8 cellular contexts compared by ENCODE assay signal in genomic region chr15:90716976-90717821, GRCh38. TPM values are rescaled to one million over a fixed set of nuclear protein-coding genes. Genes with fewer than 3 reads are reported as not detected.
A peak's percentile ranks its signal among the peaks of the same experiment; 100 is the strongest.
DNase-seq lines count a peak whose midpoint lies in the region; ATAC-seq and TF ChIP-seq lines count a peak whose summit lies in the region.

BLM (plus strand) TSS chr15:90717346; CDS start chr15:90747393, 30,047 bp downstream.

- no peaks in the 10 kb centered on the region for H3K9me3 ChIP-seq in DND-41 (ENCODE audit: insufficient read depth, low read length, severe bottlenecking)
- H3K9me3 ChIP-seq in Peyer's patch = no peaks in the 10 kb centered on the region
- H3K9me3 ChIP-seq in esophagus muscularis mucosa = no peaks in the 10 kb centered on the region
- no peaks in the 10 kb centered on the region for H3K9me3 ChIP-seq in muscle layer of duodenum (ENCODE audit: control insufficient read depth in 1 of 2, low read length in 2 of 2)

- peak; percentile 96 for DNase-seq in DND-41
- DNase-seq in Peyer's patch = peak; percentile 94 to 98 (median 97)
- DNase-seq in activated T-cell treated with anti-CD3 and anti-CD28 coated beads, Interleukin-2, amount 50 U/mL, for 48 hours = peak; percentile 95 to 96
- DNase-seq in esophagus muscularis mucosa (ENCODE audit: extremely low spot score) = peak; percentile 99
- peak; percentile 90 to 92 for DNase-seq in stimulated activated CD8-positive, alpha-beta memory T cell treated with anti-CD3 and anti-CD28 coated beads, Interleukin-7, amount 100 ng/mL, for 4 hours (ENCODE audit: low read depth in 2 of 2)

- no peak for TF ChIP-seq EP300 in esophagus muscularis mucosa (IDR thresholded peaks at IDR 0.05)

- H3K27me3 ChIP-seq in DND-41 (ENCODE audit: insufficient read depth, low read length, poor library complexity) (no peaks in the 10 kb centered on the region), KMS-11 (ENCODE audit: insufficient read depth, low read depth) (no peaks in the 10 kb centered on the region), Peyer's patch (no peaks in the 10 kb centered on the region), esophagus muscularis mucosa (no peaks in the 10 kb centered on the region), muscle layer of duodenum (ENCODE audit: low read depth, low read length) (no peaks in the 10 kb centered on the region)

- H2AFZ ChIP-seq in DND-41 (ENCODE audit: low read depth, low read length) (peak within 1 kb of the TSS; percentile 85), KMS-11 (ENCODE audit: low read depth) (peak within 1 kb of the TSS; percentile 64)

- peak; percentile 37 for TF ChIP-seq CTCF in DND-41 (IDR thresholded peaks at IDR 0.05; ENCODE audit: borderline replicate concordance, extremely low read depth, low read length, poor library complexity, severe bottlenecking)
- 0 out of 2 replicates have a peak, but pooled peaks have one; percentile 20 for TF ChIP-seq CTCF in KMS-11 (conservative IDR thresholded peaks at IDR 0.05; ENCODE audit: low read depth, low read length)
- TF ChIP-seq CTCF in Peyer's patch (IDR thresholded peaks at IDR 0.05) = peak in 5 of 6 experiments; percentile 26 to 66 (median 62)
- peak; percentile 2 to 60 (median 36) for TF ChIP-seq CTCF in esophagus muscularis mucosa (IDR thresholded peaks at IDR 0.05)

- H3K9ac ChIP-seq in DND-41 (ENCODE audit: low read depth, low read length) = peak within 1 kb of the TSS; percentile 80
- peak within 1 kb of the TSS; percentile 84; the same call in 1 of the 2 replicates for H3K9ac ChIP-seq in KMS-11

- TF ChIP-seq POLR2A in Peyer's patch (IDR thresholded peaks at IDR 0.05) (peak; percentile 51 to 59), esophagus muscularis mucosa (IDR thresholded peaks at IDR 0.05; ENCODE audit: low read depth) (no peak)

- peak within 1 kb of the TSS; percentile 92 for H3K27ac ChIP-seq in DND-41 (ENCODE audit: low read length)
- peak within 1 kb of the TSS; percentile 87 for H3K27ac ChIP-seq in KMS-11
- peak within 1 kb of the TSS; percentile 85 to 93 (median 90) for H3K27ac ChIP-seq in Peyer's patch
- peak within 1 kb of the TSS; percentile 84 to 94 (median 92) for H3K27ac ChIP-seq in esophagus muscularis mucosa (replicated peaks in 1 of 4)
- peak within 1 kb of the TSS; percentile 98 for H3K27ac ChIP-seq in muscle layer of duodenum (ENCODE audit: low read length)

- intact Hi-C loops in esophagus muscularis mucosa (cut with DNase I) = loop anchor here (5.0 kb wide), 1 partner anchor 155 kb away; no protein-coding TSS in a partner anchor

- peaks cover 59% of the 10 kb centered on the region for H3K79me2 ChIP-seq in DND-41 (ENCODE audit: insufficient read depth, low read length)
- H3K79me2 ChIP-seq in KMS-11 (ENCODE audit: insufficient read depth, low read depth) = peaks cover 36% of the 10 kb centered on the region

- peaks cover 33% of the 10 kb centered on the region for H3K4me1 ChIP-seq in DND-41 (ENCODE audit: insufficient read depth, low read length)
- peaks cover 40% of the 10 kb centered on the region for H3K4me1 ChIP-seq in KMS-11 (ENCODE audit: low read depth, poor library complexity, severe bottlenecking)
- peaks cover 0 to 6% (median 0%) of the 10 kb centered on the region in 4 donors for H3K4me1 ChIP-seq in Peyer's patch
- H3K4me1 ChIP-seq in esophagus muscularis mucosa = peaks cover 5 to 17% (median 16%) of the 10 kb centered on the region in 4 donors
- H3K4me1 ChIP-seq in muscle layer of duodenum (ENCODE audit: control insufficient read depth in 1 of 2, insufficient read depth in 2 of 2, low read length in 2 of 2) = peaks cover 6 to 10% of the 10 kb centered on the region in 2 donors

- ATAC-seq in DND-41 (ENCODE audit: insufficient read depth, low read depth) = peak; percentile 98
- ATAC-seq in GM21737 (IDR thresholded peaks at IDR 0.05; ENCODE audit: unreplicated experiment) = peak; percentile 99

- peaks cover 18% of the 10 kb centered on the region; the same call in 1 of the 2 replicates for H3K36me3 ChIP-seq in DND-41 (ENCODE audit: insufficient read depth, low read length)
- no peaks in the 10 kb centered on the region for H3K36me3 ChIP-seq in KMS-11 (ENCODE audit: insufficient read depth)
- H3K36me3 ChIP-seq in Peyer's patch = no peaks in the 10 kb centered on the region
- no peaks in the 10 kb centered on the region for H3K36me3 ChIP-seq in esophagus muscularis mucosa
- peaks cover 0 to 4% of the 10 kb centered on the region in 2 donors for H3K36me3 ChIP-seq in muscle layer of duodenum (ENCODE audit: control insufficient read depth in 1 of 2, insufficient read depth in 2 of 2, low read length in 2 of 2)

- H3K4me2 ChIP-seq in DND-41 (ENCODE audit: insufficient read depth, low read length) (peak within 1 kb of the TSS; percentile 84), KMS-11 (peak within 1 kb of the TSS; percentile 78)

- H4K20me1 ChIP-seq in DND-41 (ENCODE audit: insufficient read depth, low read length) = no peaks in the 10 kb centered on the region; the same call in 1 of the 2 replicates
- H4K20me1 ChIP-seq in KMS-11 (ENCODE audit: insufficient read depth) = no peaks in the 10 kb centered on the region

- WGBS in esophagus muscularis mucosa = under 1% methylated on average over 59 of the region's 65 CpGs

- H3K4me3 ChIP-seq in DND-41 (ENCODE audit: low read depth in 1 of 2, low read length in 2 of 2) (peak within 1 kb of the TSS; percentile 52 to 92), KMS-11 (IDR thresholded peaks at IDR 0.05; ENCODE audit: insufficient read depth, low read depth, low read length) (no peak within 1 kb of the TSS), Peyer's patch (peak within 1 kb of the TSS; percentile 63 to 74 (median 70)), esophagus muscularis mucosa (peak within 1 kb of the TSS; percentile 65 to 74 (median 69)), muscle layer of duodenum (ENCODE audit: low read depth in 1 of 2, low read length in 2 of 2) (peak within 1 kb of the TSS; percentile 70 to 93)

RNA-seq across cellular contexts. Expression of gene BLM, which starts in this region (rescaled TPM):
- 1 to 10 TPM in 3 of 4 donors, under 1 TPM in 1; 0.94 to 8.4 (median 4.2) TPM for total RNA-seq in Peyer's patch
- total RNA-seq in esophagus muscularis mucosa = 1 to 10 TPM in 1 of 4 donors, under 1 TPM in 3; under 0.01 to 1.5 (median 0.73) TPM
